Comparison of ENCODE assay signal across 11 cellular contexts in the genomic region with DNA sequence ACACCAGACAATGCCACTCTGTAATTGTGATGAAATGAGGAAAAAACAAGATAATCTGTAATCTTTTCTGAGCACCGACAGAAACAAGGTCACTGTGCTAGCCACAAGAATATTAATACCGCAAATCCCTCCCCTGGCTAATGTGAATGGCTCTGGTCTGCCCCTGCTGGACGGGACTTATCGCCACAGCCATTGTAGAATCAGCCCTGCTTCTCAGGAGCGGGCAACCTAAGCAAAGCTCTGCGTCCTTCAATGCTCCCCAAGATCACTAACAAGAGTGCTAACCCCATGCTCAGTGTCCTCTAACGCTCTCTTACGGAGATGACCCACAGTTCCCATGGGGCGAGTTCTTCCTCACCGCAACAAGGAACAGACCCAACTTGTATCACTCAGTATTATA. TPM values are rescaled to one million over a fixed set of nuclear protein-coding genes. Genes with fewer than 3 reads are reported as not detected.
DNase-seq lines count a peak whose midpoint lies in the region; ATAC-seq, FAIRE-seq and TF ChIP-seq lines count a peak whose summit lies in the region.
"Had no signal": no experiment of that assay in that cellular context is flagged by ENCODE, and none has a peak within 500 bp of the region (broad histone marks: within the 10 kb centered on the region; RNA-seq: fewer than 3 reads in every experiment).

No MANE protein-coding gene starts in this region.

- H3K56ac ChIP-seq in H1 (replicated peaks; ENCODE audit: insufficient read length, low read depth, low read length): no peak overlapping the region

- H3K79me1 ChIP-seq in H1 (ENCODE audit: low read depth, low read length): no peaks in the 10 kb centered on the region

- H3K4me3 ChIP-seq in H1 (ENCODE audit: extremely low read depth in 1 of 4, insufficient read depth in 2 of 4, low read depth in 3 of 4, low read length in 4 of 4) (no peak overlapping the region), smooth muscle cell (no peak overlapping the region), upper lobe of left lung (no peak overlapping the region), lower leg skin (ENCODE audit: low read depth, poor library complexity, severe bottlenecking) (no peak overlapping the region)

- H2BK15ac ChIP-seq in H1 (ENCODE audit: low read length): no peak overlapping the region

- intact Hi-C loops in lower leg skin (cut with DNase I; ENCODE audit: low total_unique reads): no loop called here

- no peak overlapping the region for H3K4me2 ChIP-seq in H1 (ENCODE audit: insufficient read depth in 1 of 2, low read depth in 2 of 2, low read length in 2 of 2)
- no peak overlapping the region for H3K4me2 ChIP-seq in smooth muscle cell

- H3K27me3 ChIP-seq in H1 (replicated peaks in 1 of 4; ENCODE audit: control insufficient read depth in 3 of 4, extremely low read depth in 1 of 4, insufficient read depth in 3 of 4, low read length in 3 of 4) (peaks cover 0 to 3% (median 2%) of the 10 kb centered on the region in 4 experiments; a peak in 5 of 7 replicates), smooth muscle cell (ENCODE audit: low read depth) (peaks cover 30% of the 10 kb centered on the region), upper lobe of left lung (no peaks in the 10 kb centered on the region)

- H3K36me3 ChIP-seq in H1 (ENCODE audit: control insufficient read depth in 2 of 4, insufficient read depth in 4 of 4, low read length in 3 of 4) (no peaks in the 10 kb centered on the region), smooth muscle cell (ENCODE audit: low read depth) (no peaks in the 10 kb centered on the region), upper lobe of left lung (no peaks in the 10 kb centered on the region)
- H3K36me3 ChIP-seq: neutrophil had no signal

- no peak for TF ChIP-seq EP300 in H1 (IDR thresholded peaks at IDR 0.05; ENCODE audit: borderline replicate concordance in 1 of 2, low read depth in 2 of 2, low read length in 2 of 2)
- no peak for TF ChIP-seq EP300 in upper lobe of left lung (IDR thresholded peaks at IDR 0.05)

- peak; percentile 34; the same call in 1 of the 2 replicates for TF ChIP-seq CTCF in LNCAP (IDR thresholded peaks at IDR 0.05)
- TF ChIP-seq CTCF in H1 (IDR thresholded peaks at IDR 0.05; ENCODE audit: control extremely low read depth in 1 of 3, insufficient read depth in 1 of 3, low read depth in 1 of 3, low read length in 3 of 3): peak; percentile 71 to 84 (median 81)
- peak; percentile 32 for TF ChIP-seq CTCF in smooth muscle cell (IDR thresholded peaks at IDR 0.05; ENCODE audit: borderline replicate concordance, insufficient read depth, poor library complexity, severe bottlenecking)
- peak in 1 of 6 experiments; percentile 24 for TF ChIP-seq CTCF in upper lobe of left lung (IDR thresholded peaks at IDR 0.05)
- TF ChIP-seq CTCF in lower leg skin (IDR thresholded peaks at IDR 0.05): no peak

- no peak overlapping the region for H3K14ac ChIP-seq in H1 (ENCODE audit: insufficient read length)

- H2AFZ ChIP-seq in H1 (ENCODE audit: low read length) (no peak overlapping the region), smooth muscle cell (ENCODE audit: low read depth) (no peak overlapping the region)

- H3K27ac ChIP-seq in H1 (ENCODE audit: low read depth, low read length): no peak overlapping the region
- no peak overlapping the region for H3K27ac ChIP-seq in smooth muscle cell (ENCODE audit: low read depth)
- H3K27ac ChIP-seq in upper lobe of left lung: no peak overlapping the region
- H3K27ac ChIP-seq: neutrophil had no signal

- no peak overlapping the region for H4K8ac ChIP-seq in H1 (ENCODE audit: extremely low read depth, insufficient read depth, low read length)

- no peak overlapping the region for H3K9ac ChIP-seq in H1 (replicated peaks in 1 of 4; ENCODE audit: extremely low read depth in 1 of 4, low read depth in 3 of 4, low read length in 3 of 4)
- no peak overlapping the region for H3K9ac ChIP-seq in smooth muscle cell (ENCODE audit: low read depth)

- peak; percentile 88 for FAIRE-seq in H1 (lab: Jason Lieb, UNC)

- no peaks in the 10 kb centered on the region for H3K23me2 ChIP-seq in H1 (ENCODE audit: low read depth, low read length)

- peaks cover 0 to 6% (median 0%) of the 10 kb centered on the region in 4 experiments; a peak in 2 of 7 replicates for H3K4me1 ChIP-seq in H1 (replicated peaks in 1 of 4; ENCODE audit: control insufficient read depth in 3 of 4, insufficient read depth in 4 of 4, low read length in 3 of 4)
- no peaks in the 10 kb centered on the region for H3K4me1 ChIP-seq in smooth muscle cell (ENCODE audit: low read depth)
- H3K4me1 ChIP-seq in upper lobe of left lung: no peaks in the 10 kb centered on the region

- no peak for TF ChIP-seq POLR2A in H1 (IDR thresholded peaks at IDR 0.05; ENCODE audit: control extremely low read depth in 1 of 2, low read depth in 2 of 2, low read length in 2 of 2)
- TF ChIP-seq POLR2A in upper lobe of left lung (IDR thresholded peaks at IDR 0.05): no peak
- TF ChIP-seq POLR2A in lower leg skin (IDR thresholded peaks at IDR 0.05): no peak

- POLR2A ChIA-PET in H1 (lab: Charles Lee; ENCODE audit: partially characterized antibody): no interaction called here

- no peaks in the 10 kb centered on the region for H3F3A ChIP-seq in smooth muscle cell (ENCODE audit: low read depth)

- peak; percentile 44 for DNase-seq in activated CD8-positive, alpha-beta memory T cell treated with anti-CD3 and anti-CD28 coated beads, Interleukin-2, amount 50 U/mL, for 48 hours
- DNase-seq in activated CD8-positive, alpha-beta memory T cell treated with anti-CD3 and anti-CD28 coated beads, Interleukin-2, amount 50 U/mL, for 4 hours: no peak
- no peak for DNase-seq in H1 (ENCODE audit: low read depth in 1 of 2, low spot score in 2 of 2)
- no peak for DNase-seq in smooth muscle cell (lab: John Stamatoyannopoulos, UW; ENCODE audit: unreplicated experiment)
- no peak for DNase-seq in upper lobe of left lung
- no peak for DNase-seq in lower leg skin (ENCODE audit: low spot score in 2 of 2)
- no peak for DNase-seq in KG1 (lab: John Stamatoyannopoulos, UW)
- DNase-seq: SHP77 treated with DMSO at 0.1 percent for 48 hours had no signal

- H4K20me1 ChIP-seq in H1 (replicated peaks in 1 of 2; ENCODE audit: control insufficient read depth in 1 of 2, insufficient read depth in 2 of 2, low read length in 2 of 2) (no peaks in the 10 kb centered on the region), smooth muscle cell (ENCODE audit: low read depth) (no peaks in the 10 kb centered on the region)

- no peak overlapping the region for H2BK5ac ChIP-seq in H1 (ENCODE audit: low read depth, low read length)

- no peak overlapping the region for H2AK5ac ChIP-seq in H1 (ENCODE audit: low read depth, low read length)

- CTCF ChIA-PET in H1 (lab: Charles Lee; ENCODE audit: partially characterized antibody): interaction anchor here (0.6 to 2.9 kb wide), 19 partner anchors 11 to 368 kb away, joined by 3 to 15 read pairs (median 4); no protein-coding TSS in a partner anchor

- no peak overlapping the region for H4K91ac ChIP-seq in H1 (replicated peaks; ENCODE audit: insufficient read length, low read length)

- H3K79me2 ChIP-seq in H1 (ENCODE audit: control insufficient read depth in 1 of 2, insufficient read depth in 2 of 2, low read length in 2 of 2) (no peaks in the 10 kb centered on the region), smooth muscle cell (ENCODE audit: low read depth) (no peaks in the 10 kb centered on the region)

- no peak overlapping the region for H2BK120ac ChIP-seq in H1 (replicated peaks; ENCODE audit: low read depth, low read length)

- H3K18ac ChIP-seq in H1 (ENCODE audit: extremely low read depth, low read length): no peak overlapping the region

- no peak overlapping the region for H2BK12ac ChIP-seq in H1 (ENCODE audit: low read depth, low read length)

- no peak overlapping the region for H3K4ac ChIP-seq in H1 (replicated peaks; ENCODE audit: insufficient read length, low read depth, low read length)

- peak; percentile 72 for TF ChIP-seq RAD21 in H1 (IDR thresholded peaks at IDR 0.05 in 1 of 2, conservative IDR thresholded peaks at IDR 0.05 in 1 of 2; ENCODE audit: low read depth in 2 of 2, low read length in 2 of 2)

- 38% methylated on average over 10 of the region's 10 CpGs; no CpG with 5 or more reads in 1 of the 2 experiments for WGBS in H1 (ENCODE audit: extremely low coverage in 1 of 2, insufficient coverage in 1 of 2, insufficient read length in 1 of 2, insufficient replicate concordance in 2 of 2, low coverage in 1 of 2, low lambda C conversion rate in 2 of 2, missing lambda C conversion rate in 1 of 2), 2 experiments
- 19% methylated on average over 10 of the region's 10 CpGs for WGBS in smooth muscle cell (ENCODE audit: low lambda C conversion rate)
- WGBS in upper lobe of left lung, 2 donors: 61 to 71% methylated on average over 10 of the region's 10 CpGs
- WGBS in lower leg skin, 2 donors: 65 to 68% methylated on average over 10 of the region's 10 CpGs

- no peak overlapping the region for H2BK20ac ChIP-seq in H1 (ENCODE audit: low read length)

- no peak for ATAC-seq in upper lobe of left lung (ENCODE audit: low FRiP score in 2 of 2)
- ATAC-seq: esophagus mucosa had no signal

- no peak overlapping the region for H4K5ac ChIP-seq in H1 (ENCODE audit: insufficient read length, low read depth, low read length)

- H3K9me3 ChIP-seq in H1 (ENCODE audit: insufficient read depth in 2 of 2, low read depth in 1 of 2, low read length in 1 of 2) (no peaks in the 10 kb centered on the region), smooth muscle cell (replicated peaks; ENCODE audit: low read depth) (no peaks in the 10 kb centered on the region), upper lobe of left lung (no peaks in the 10 kb centered on the region)
- H3K9me3 ChIP-seq: neutrophil had no signal

- no peak overlapping the region for H3K23ac ChIP-seq in H1 (ENCODE audit: insufficient read length)

RNA-seq across cellular contexts. Expression of a gene that starts 42.7 kb away (rescaled TPM):
- total RNA-seq in H1 (2021; fragmentation: NEBNext Ultra II Directional; extraction: Animal tissue kit (Norgen Biotek cat#: 25700)): not detected in 2 replicates
- polyA plus RNA-seq in H1 (2011; rRNA removed): not detected in 2 replicates
- polyA plus RNA-seq in H1 (2011; cell fraction: cytosol; rRNA removed): not detected
- not detected for polyA plus RNA-seq in H1 (2011; cell fraction: nucleus; rRNA removed)
- polyA plus RNA-seq in H1 (2012, experiment 1 of 2): not detected in 4 replicates
- polyA plus RNA-seq in H1 (2012, experiment 2 of 2): not detected
- polyA plus RNA-seq in H1 (2013, experiment 1 of 2): not detected
- not detected for polyA plus RNA-seq in H1 (2013, experiment 2 of 2)
- polyA minus RNA-seq in H1 (2011; rRNA and poly(A)+ RNA removed): not detected in 2 replicates
- not detected for polyA minus RNA-seq in H1 (2011; cell fraction: cytosol; rRNA and poly(A)+ RNA removed)
- not detected for polyA minus RNA-seq in H1 (2011; cell fraction: nucleus; rRNA and poly(A)+ RNA removed)
- not detected in 2 replicates for total RNA-seq in smooth muscle cell
- polyA plus RNA-seq in smooth muscle cell: not detected in 2 replicates
- not detected for total RNA-seq in upper lobe of left lung
- total RNA-seq in lower leg skin: not detected
- total RNA-seq: esophagus mucosa had no signal

RNA-seq across cellular contexts. Expression of a gene that starts 48.2 kb away (rescaled TPM):
- 0.65 and 0.89 TPM in 2 replicates for total RNA-seq in H1 (2021; fragmentation: NEBNext Ultra II Directional; extraction: Animal tissue kit (Norgen Biotek cat#: 25700))
- polyA plus RNA-seq in H1 (2011; rRNA removed) (0.23 and 0.46 TPM in 2 replicates), smooth muscle cell (not detected in 2 replicates)
- polyA plus RNA-seq in H1 (2011; cell fraction: cytosol; rRNA removed): 0.62 TPM
- 0.97 TPM for polyA plus RNA-seq in H1 (2011; cell fraction: nucleus; rRNA removed)
- 0.56 to 1.2 TPM (median 0.60 TPM) in 3 of 4 replicates, not detected in the other for polyA plus RNA-seq in H1 (2012, experiment 1 of 2)
- polyA plus RNA-seq in H1 (2012, experiment 2 of 2): 0.08 TPM
- polyA plus RNA-seq in H1 (2013, experiment 1 of 2): 0.73 TPM
- 1.3 TPM for polyA plus RNA-seq in H1 (2013, experiment 2 of 2)
- 0.03 and 0.07 TPM in 2 replicates for polyA minus RNA-seq in H1 (2011; rRNA and poly(A)+ RNA removed)
- not detected for polyA minus RNA-seq in H1 (2011; cell fraction: cytosol; rRNA and poly(A)+ RNA removed)
- polyA minus RNA-seq in H1 (2011; cell fraction: nucleus; rRNA and poly(A)+ RNA removed): 0.70 TPM
- total RNA-seq in smooth muscle cell (not detected in 2 replicates), upper lobe of left lung (100 to 1,000 TPM in 4 of 6 donors, 10 to 100 TPM in 2; 71.8 to 634 (median 147) TPM), lower leg skin (10 to 100 TPM; 11.7 to 26.6 (median 16.2) TPM)

RNA-seq across cellular contexts. Expression of a gene that starts 59.1 kb away (rescaled TPM):
- total RNA-seq in H1 (2021; fragmentation: NEBNext Ultra II Directional; extraction: Animal tissue kit (Norgen Biotek cat#: 25700)): not detected in 2 replicates
- polyA plus RNA-seq in H1 (2011; rRNA removed) (not detected in 2 replicates), smooth muscle cell (not detected in 2 replicates)
- not detected for polyA plus RNA-seq in H1 (2011; cell fraction: cytosol; rRNA removed)
- not detected for polyA plus RNA-seq in H1 (2011; cell fraction: nucleus; rRNA removed)
- polyA plus RNA-seq in H1 (2012, experiment 1 of 2): not detected in 4 replicates
- not detected for polyA plus RNA-seq in H1 (2012, experiment 2 of 2)
- polyA plus RNA-seq in H1 (2013, experiment 1 of 2): not detected
- polyA plus RNA-seq in H1 (2013, experiment 2 of 2): not detected
- polyA minus RNA-seq in H1 (2011; rRNA and poly(A)+ RNA removed): not detected in 2 replicates
- polyA minus RNA-seq in H1 (2011; cell fraction: cytosol; rRNA and poly(A)+ RNA removed): not detected
- polyA minus RNA-seq in H1 (2011; cell fraction: nucleus; rRNA and poly(A)+ RNA removed): not detected
- total RNA-seq in smooth muscle cell (not detected in 2 replicates), upper lobe of left lung (1 to 10 TPM in 1 of 6 donors, not detected in 5; 1.6 TPM), lower leg skin (not detected)
- total RNA-seq: esophagus mucosa had no signal

Comparison
In these comparisons a context has a peak if more than half of its experiments do, and no peak if none do; other contexts are left out.
1. CTCF ChIP-seq: peak in LNCAP (single experiment), H1 (3 of 3) and smooth muscle cell (single experiment); none in lower leg skin (0 of 3).